In genomic region chr22:39990688-39991087, GRCh38 we compare ENCODE assay signal across 18 cellular contexts. TPM values are rescaled to one million over a fixed set of nuclear protein-coding genes. Genes with fewer than 3 reads are reported as not detected.
DNase-seq lines count a peak whose midpoint lies in the region; ATAC-seq and TF ChIP-seq lines count a peak whose summit lies in the region.
"Had no signal": no experiment of that assay in that cellular context is flagged by ENCODE, and none has a peak within 500 bp of the region (broad histone marks: within the 10 kb centered on the region; RNA-seq: fewer than 3 reads in every experiment).

No MANE protein-coding gene starts in this region.

- H4K5ac ChIP-seq in mesendoderm (ENCODE audit: low read length), result no peak overlapping the region

- H3K56ac ChIP-seq in mesendoderm (ENCODE audit: low read length), result no peak overlapping the region

- no peak overlapping the region for H2BK5ac ChIP-seq in mesendoderm (ENCODE audit: low read length)

- H3K9ac ChIP-seq in SK-N-MC (ENCODE audit: insufficient read length), result no peak overlapping the region
- no peak overlapping the region for H3K9ac ChIP-seq in mesendoderm (ENCODE audit: low read length)

- no peaks in the 10 kb centered on the region for H3K36me3 Mint-ChIP-seq in endothelial cell (ENCODE audit: low read depth, unreplicated experiment)

- H3K79me2 ChIP-seq in mesendoderm (ENCODE audit: control insufficient read depth, insufficient read depth, low read length), result peaks cover 2% of the 10 kb centered on the region

- no peak overlapping the region for H2BK120ac ChIP-seq in mesendoderm (ENCODE audit: low read depth, low read length)

- no peak overlapping the region for H4K8ac ChIP-seq in mesendoderm (ENCODE audit: low read depth, low read length)

- no peak overlapping the region for H2BK15ac ChIP-seq in mesendoderm (replicated peaks; ENCODE audit: low read depth)

- H3K4me3 ChIP-seq in SK-N-MC, result no peak overlapping the region
- H3K4me3 ChIP-seq in mesendoderm (ENCODE audit: low read length), result no peak overlapping the region

- no peak overlapping the region for H3K18ac ChIP-seq in mesendoderm (ENCODE audit: low read length)

- H3K27ac ChIP-seq in SK-N-MC (0 out of 2 replicates have a peak overlapping the region, but pooled peaks have one; percentile 44), mesendoderm (ENCODE audit: low read depth, low read length) (no peak overlapping the region)
- H3K27ac ChIP-seq: RWPE1 had no signal

- H3K79me1 ChIP-seq in mesendoderm (ENCODE audit: low read length), result no peaks in the 10 kb centered on the region

- no peak for ATAC-seq in esophagus mucosa

- H3K4me3 Mint-ChIP-seq in endothelial cell (ENCODE audit: unreplicated experiment), result peak overlapping the region; percentile 27

- H3K9me3 ChIP-seq in SK-N-MC (ENCODE audit: low read depth, low read length), result no peaks in the 10 kb centered on the region
- H3K9me3 ChIP-seq: BE2C had no signal

- peaks cover 2% of the 10 kb centered on the region for H3K27me3 Mint-ChIP-seq in endothelial cell (ENCODE audit: unreplicated experiment)

- H3K4me1 Mint-ChIP-seq in endothelial cell (ENCODE audit: unreplicated experiment), result no peaks in the 10 kb centered on the region

- no peak for TF ChIP-seq CTCF in endothelial cell (IDR thresholded peaks at IDR 0.05; ENCODE audit: unreplicated experiment)

- H3K27ac Mint-ChIP-seq in endothelial cell (ENCODE audit: unreplicated experiment), result no peak overlapping the region

- no peak overlapping the region for H3K23ac ChIP-seq in mesendoderm (ENCODE audit: low read length)

- no peaks in the 10 kb centered on the region for H3K9me3 Mint-ChIP-seq in endothelial cell (ENCODE audit: unreplicated experiment)

- H3K4me1 ChIP-seq in mesendoderm (ENCODE audit: control insufficient read depth, low read depth, low read length), result peaks cover under 1% of the 10 kb centered on the region
- H3K4me1 ChIP-seq: BE2C had no signal

- no peaks in the 10 kb centered on the region for H3K27me3 ChIP-seq in mesendoderm (ENCODE audit: insufficient read depth, low read length, poor library complexity)
- H3K27me3 ChIP-seq: BE2C had no signal

- peak; percentile 55 for DNase-seq in NCI-H82 (lab: John Stamatoyannopoulos, UW)
- no peak for DNase-seq in NCI-H82 treated with DMSO at 0.1 percent for 48 hours (lab: John Stamatoyannopoulos, UW; ENCODE audit: unreplicated experiment)
- no peak for DNase-seq in SK-N-MC (ENCODE audit: low read depth, low spot score)
- no peak for DNase-seq in endothelial cell (ENCODE audit: low spot score)
- peak; percentile 79 for DNase-seq in mesendoderm
- no peak for DNase-seq in NAMALWA (ENCODE audit: low spot score)
- DNase-seq: BE2C; DMS79 treated with DMSO at 0.1 percent for 48 hours; IMR-90; MV-4-11; NCI-H1694; NCI-H2081 treated with DMSO at 0.1 percent for 48 hours; NCI-H446 treated with DMSO at 0.1 percent for 48 hours; NK-92 treated with Interleukin-12 subunit alpha and Interleukin-12 subunit beta, amount 100 ng/mL, for 24 hours had no signal

- no peak overlapping the region for H2AK5ac ChIP-seq in mesendoderm (ENCODE audit: low read length)

- WGBS in mesendoderm (ENCODE audit: extremely low coverage, insufficient coverage, low lambda C conversion rate), result no CpG with 5 or more reads among the region's 3 CpGs

- no peak overlapping the region for H3K4ac ChIP-seq in mesendoderm (ENCODE audit: low read depth, low read length)

- no peaks in the 10 kb centered on the region for H3K36me3 ChIP-seq in SK-N-MC (ENCODE audit: insufficient read depth, low read length)
- H3K36me3 ChIP-seq in mesendoderm (ENCODE audit: control insufficient read depth, insufficient read depth, low read length), result no peaks in the 10 kb centered on the region
- H3K36me3 ChIP-seq: BE2C had no signal

- H3K4me2 ChIP-seq in mesendoderm (ENCODE audit: low read length), result no peak overlapping the region

RNA-seq across cellular contexts. Expression of gene FAM83F, which starts 4.1 kb away (rescaled TPM):
- total RNA-seq in endothelial cell (ENCODE audit: unreplicated experiment) (3.5 TPM), esophagus mucosa (50.7 TPM)
- polyA plus RNA-seq in mesendoderm (2013, experiment 1 of 2), result 8.8 TPM
- 8.1 TPM for polyA plus RNA-seq in mesendoderm (2013, experiment 2 of 2)
- total RNA-seq: H4, IMR-90, M059J had no signal
- polyA plus RNA-seq: IMR-90 had no signal

RNA-seq across cellular contexts. Expression of gene TMA7B, which starts 30.5 kb away (rescaled TPM):
- total RNA-seq in endothelial cell (ENCODE audit: unreplicated experiment), result 1.0 TPM
- not detected for polyA plus RNA-seq in mesendoderm (2013, experiment 1 of 2)
- not detected for polyA plus RNA-seq in mesendoderm (2013, experiment 2 of 2)
- total RNA-seq in esophagus mucosa, result 0.24 TPM
- total RNA-seq: H4, IMR-90, M059J had no signal
- polyA plus RNA-seq: IMR-90 had no signal

Comparison
In these comparisons a context has a peak if more than half of its experiments do, and no peak if none do; other contexts are left out.
1. DNase-seq: peak in NCI-H82 (single experiment) and mesendoderm (single experiment); none in NCI-H82 treated with DMSO at 0.1 percent for 48 hours (single experiment), SK-N-MC (single experiment), endothelial cell (single experiment) and NAMALWA (single experiment).
2. RNA of gene FAM83F, which starts 4.1 kb away (total RNA-seq): 50.7 TPM in esophagus mucosa (single experiment); 3.5 TPM in endothelial cell (single experiment); every median in the first group is over 10 times any median in the second.